ENCODE assay signal across 8 cellular contexts in the genomic region with DNA sequence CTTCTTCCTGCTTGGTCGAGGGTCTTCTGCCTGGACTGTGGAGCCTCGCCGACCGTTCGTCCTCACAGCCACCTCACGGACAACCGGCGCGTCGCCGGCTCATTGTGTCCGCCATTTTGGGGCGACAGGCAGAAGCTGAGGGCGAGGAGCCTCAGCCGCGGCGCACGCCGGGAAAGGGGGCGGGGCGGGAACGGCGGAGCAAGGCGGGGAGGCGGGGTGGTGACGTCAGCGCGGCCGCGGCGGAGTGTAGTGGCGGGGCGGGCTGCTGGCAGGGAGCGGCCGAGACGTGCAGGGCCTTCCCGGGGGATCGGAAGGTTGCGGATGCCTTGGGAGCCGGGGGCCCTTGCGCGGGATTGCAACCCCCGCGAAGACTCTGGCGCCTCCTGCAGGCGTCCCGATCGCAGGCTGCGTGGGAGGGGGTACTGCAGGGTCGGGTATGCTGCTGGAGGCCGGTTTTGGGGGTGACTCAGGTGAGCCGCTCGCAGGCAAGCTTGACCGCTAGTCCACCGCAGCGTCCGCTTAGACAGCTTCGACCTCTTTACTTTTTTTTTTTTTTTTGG. TPM values are rescaled to one million over a fixed set of nuclear protein-coding genes. Genes with fewer than 3 reads are reported as not detected.
DNase-seq lines count a peak whose midpoint lies in the region; ATAC-seq and FAIRE-seq lines count a peak whose summit lies in the region.

A gene with protein sequence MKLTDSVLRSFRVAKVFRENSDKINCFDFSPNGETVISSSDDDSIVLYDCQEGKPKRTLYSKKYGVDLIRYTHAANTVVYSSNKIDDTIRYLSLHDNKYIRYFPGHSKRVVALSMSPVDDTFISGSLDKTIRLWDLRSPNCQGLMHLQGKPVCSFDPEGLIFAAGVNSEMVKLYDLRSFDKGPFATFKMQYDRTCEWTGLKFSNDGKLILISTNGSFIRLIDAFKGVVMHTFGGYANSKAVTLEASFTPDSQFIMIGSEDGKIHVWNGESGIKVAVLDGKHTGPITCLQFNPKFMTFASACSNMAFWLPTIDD (minus strand): TSS at position 140 of the 560 bp plus-strand sequence. CDS start 288 bp downstream, outside the sequence.

- H3K9ac ChIP-seq in endocrine pancreas (ENCODE audit: control insufficient read depth, insufficient read depth, low read length) = peak within 1 kb of the TSS; percentile 98

- H3K36me3 Mint-ChIP-seq in activated CD8-positive, alpha-beta memory T cell treated with anti-CD3 and anti-CD28 coated beads, Interleukin-2, amount 10 ng/mL, durations not matched to agents 7 days and 5 days = peaks cover 42% of the 10 kb centered on the region

- DNase-seq in Caki2 (ENCODE audit: low read depth) (peak; percentile 79), HTR-8/SVneo (ENCODE audit: insufficient read length, low spot score) (peak; percentile 97), NOMO-1 treated with dmso at 0.1 percent for 144 hours (lab: John Stamatoyannopoulos, UW; ENCODE audit: unreplicated experiment) (peak; percentile 91)
- DNase-seq in activated CD8-positive, alpha-beta memory T cell treated with anti-CD3 and anti-CD28 coated beads, Interleukin-2, amount 10 ng/mL, durations not matched to agents 7 days and 5 days = peak; percentile 98
- DNase-seq in stimulated activated CD8-positive, alpha-beta memory T cell treated with anti-CD3 and anti-CD28 coated beads, Interleukin-15, amount 100 ng/mL, for 4 hours (ENCODE audit: low read depth in 2 of 2) = peak; percentile 92 to 96

- H3K27me3 ChIP-seq in endocrine pancreas (ENCODE audit: control insufficient read depth, insufficient read depth, low read length) = no peaks in the 10 kb centered on the region

- in situ Hi-C loops in Caki2 (cut with HindIII; ENCODE audit: low pct_unique_long_range_greater_than_20kb, low sequenced_read_pairs) = no loop called here

- 1% methylated on average over 50 to 53 of the region's 58 CpGs for WGBS in mesodermal cell (ENCODE audit: insufficient coverage in 2 of 2), 2 experiments

- H3K27ac ChIP-seq in mesodermal cell (ENCODE audit: low read depth, low read length, severe bottlenecking) = peak within 1 kb of the TSS; percentile 91

- H3K36me3 ChIP-seq in endocrine pancreas (ENCODE audit: control insufficient read depth, insufficient read depth, low read length) (no peaks in the 10 kb centered on the region), mesodermal cell (ENCODE audit: control insufficient read depth, insufficient read depth, low read length) (peaks cover 24% of the 10 kb centered on the region)

- peak; percentile 100 for FAIRE-seq in HTR-8/SVneo (lab: Jason Lieb, UNC)

- H3K4me3 Mint-ChIP-seq in activated CD8-positive, alpha-beta memory T cell treated with anti-CD3 and anti-CD28 coated beads, Interleukin-2, amount 10 ng/mL, durations not matched to agents 7 days and 5 days = peak within 1 kb of the TSS; percentile 99

- no peaks in the 10 kb centered on the region for H3K9me3 ChIP-seq in endocrine pancreas (ENCODE audit: control insufficient read depth, low read length)
- no peaks in the 10 kb centered on the region for H3K9me3 ChIP-seq in mesodermal cell (ENCODE audit: control insufficient read depth, low read length)

- peaks cover 61% of the 10 kb centered on the region for H3K4me1 Mint-ChIP-seq in activated CD8-positive, alpha-beta memory T cell treated with anti-CD3 and anti-CD28 coated beads, Interleukin-2, amount 10 ng/mL, durations not matched to agents 7 days and 5 days

- no peaks in the 10 kb centered on the region for H3K9me3 Mint-ChIP-seq in activated CD8-positive, alpha-beta memory T cell treated with anti-CD3 and anti-CD28 coated beads, Interleukin-2, amount 10 ng/mL, durations not matched to agents 7 days and 5 days (ENCODE audit: low read depth)

- H3K4me1 ChIP-seq in endocrine pancreas (ENCODE audit: control insufficient read depth, insufficient read depth, low read length) = no peaks in the 10 kb centered on the region
- H3K4me1 ChIP-seq in mesodermal cell (ENCODE audit: control insufficient read depth, insufficient read depth, low read length, poor library complexity, severe bottlenecking) = peaks cover 13% of the 10 kb centered on the region

- CTCF ChIA-PET in activated CD8-positive, alpha-beta memory T cell treated with anti-CD3 and anti-CD28 coated beads, Interleukin-2, amount 10 ng/mL, durations not matched to agents 7 days and 5 days (lab: Charles Lee) = interaction anchor here (1.0 to 9.7 kb wide), 13 partner anchors 11 to 97 kb away, joined by 3 to 176 read pairs (median 11); a partner anchor contains a TSS

- no peaks in the 10 kb centered on the region for H3K27me3 Mint-ChIP-seq in activated CD8-positive, alpha-beta memory T cell treated with anti-CD3 and anti-CD28 coated beads, Interleukin-2, amount 10 ng/mL, durations not matched to agents 7 days and 5 days

- peak; percentile 70 for ATAC-seq in GM21367 (IDR thresholded peaks at IDR 0.05; ENCODE audit: unreplicated experiment)
- ATAC-seq in activated CD8-positive, alpha-beta memory T cell treated with anti-CD3 and anti-CD28 coated beads, Interleukin-2, amount 10 ng/mL, durations not matched to agents 7 days and 5 days = peak; percentile 76

- H3K4me3 ChIP-seq in endocrine pancreas (ENCODE audit: control insufficient read depth, insufficient read depth, low read length) (peak within 1 kb of the TSS; percentile 86), mesodermal cell (ENCODE audit: extremely low read depth, insufficient read depth, low read length, poor library complexity, severe bottlenecking) (peak within 1 kb of the TSS; percentile 93)

- peak within 1 kb of the TSS; percentile 98 for H3K27ac Mint-ChIP-seq in activated CD8-positive, alpha-beta memory T cell treated with anti-CD3 and anti-CD28 coated beads, Interleukin-2, amount 10 ng/mL, durations not matched to agents 7 days and 5 days

RNA-seq across cellular contexts. Expression of the gene that starts here (rescaled TPM):
- 34.2 and 35.1 TPM in 2 replicates for total RNA-seq in Caki2 (2014; rRNA removed; shearing (Covaris generic); ENCODE audit: low replicate concordance)
- 100 to 1,000 TPM; 114 to 132 TPM for total RNA-seq in activated CD8-positive, alpha-beta memory T cell treated with anti-CD3 and anti-CD28 coated beads, Interleukin-2, amount 10 ng/mL, durations not matched to agents 7 days and 5 days
- 68.1 TPM for polyA plus RNA-seq in mesodermal cell (2013, experiment 1 of 2)
- 62.5 TPM for polyA plus RNA-seq in mesodermal cell (2013, experiment 2 of 2)

Comparison
In these comparisons a context has a peak if more than half of its experiments do, and no peak if none do; other contexts are left out.
1. Peak in every context shown above with its lines: DNase-seq, ATAC-seq, H3K4me3 ChIP-seq and H3K27ac ChIP-seq.